ENCODE assay signal across 1 cellular context in genomic region chr18:59308201-59309014, GRCh38.
TF ChIP-seq lines count a peak whose summit lies in the region.

No MANE protein-coding gene starts in this region.

TF ChIP-seq in GM12878, 131 proteins besides CTCF, POLR2A, EP300 and RAD21:
- TF ChIP-seq HSF1 (IDR thresholded peaks at IDR 0.05; ENCODE audit: low read depth, low read length) (no peak), FOXM1 (IDR thresholded peaks at IDR 0.05; ENCODE audit: low read depth, low read length) (no peak), SIN3A (IDR thresholded peaks at IDR 0.05; ENCODE audit: low read depth, low read length) (no peak), HDAC2 (IDR thresholded peaks at IDR 0.05) (no peak), YY1 (IDR thresholded peaks at IDR 0.05; ENCODE audit: low read depth, low read length) (no peak), SMC3 (IDR thresholded peaks at IDR 0.05; ENCODE audit: borderline replicate concordance, low read length) (peak; percentile 91), REST (IDR thresholded peaks at IDR 0.05; ENCODE audit: low read depth, low read length) (no peak), ATF7 (IDR thresholded peaks at IDR 0.05; ENCODE audit: low read depth) (no peak), TCF12 (IDR thresholded peaks at IDR 0.05; ENCODE audit: low read depth, low read length) (no peak), NR2F1 (conservative IDR thresholded peaks at IDR 0.05) (no peak), MTA3 (IDR thresholded peaks at IDR 0.05; ENCODE audit: borderline replicate concordance, low read length) (no peak), PML (IDR thresholded peaks at IDR 0.05; ENCODE audit: low read length) (no peak), ZBED1 (IDR thresholded peaks at IDR 0.05; ENCODE audit: borderline replicate concordance) (no peak), SUZ12 (IDR thresholded peaks at IDR 0.05; ENCODE audit: unreplicated experiment) (peak; percentile 44), RB1 (IDR thresholded peaks at IDR 0.05; ENCODE audit: borderline replicate concordance) (peak; percentile 67; the same call in 1 of the 2 replicates), POU2F2 (IDR thresholded peaks at IDR 0.05; ENCODE audit: borderline replicate concordance, low read depth, low read length) (no peak), MTA2 (IDR thresholded peaks at IDR 0.05; ENCODE audit: low read depth) (no peak), LARP7 (IDR thresholded peaks at IDR 0.05) (no peak; the same call in 1 of the 2 replicates), JUNB (IDR thresholded peaks at IDR 0.05) (no peak), WRNIP1 (IDR thresholded peaks at IDR 0.05; ENCODE audit: borderline replicate concordance, low read depth, low read length) (no peak), CBX5 (IDR thresholded peaks at IDR 0.05; ENCODE audit: low read depth) (no peak), MEF2A (IDR thresholded peaks at IDR 0.05; ENCODE audit: insufficient read depth, low read depth, low read length) (no peak), CREB1 (IDR thresholded peaks at IDR 0.05; ENCODE audit: low read depth) (no peak), ELK1 (IDR thresholded peaks at IDR 0.05; ENCODE audit: low read depth, low read length) (no peak), BHLHE40 (IDR thresholded peaks at IDR 0.05; ENCODE audit: borderline replicate concordance in 1 of 2, low read depth in 2 of 2, low read length in 1 of 2) (peak; percentile 21 to 34; a peak in 3 of 4 replicates), MAX (IDR thresholded peaks at IDR 0.05; ENCODE audit: low read depth, low read length) (no peak), MLLT1 (IDR thresholded peaks at IDR 0.05) (no peak)
